Comparison of ENCODE assay signal across 23 cellular contexts in the genomic region with DNA sequence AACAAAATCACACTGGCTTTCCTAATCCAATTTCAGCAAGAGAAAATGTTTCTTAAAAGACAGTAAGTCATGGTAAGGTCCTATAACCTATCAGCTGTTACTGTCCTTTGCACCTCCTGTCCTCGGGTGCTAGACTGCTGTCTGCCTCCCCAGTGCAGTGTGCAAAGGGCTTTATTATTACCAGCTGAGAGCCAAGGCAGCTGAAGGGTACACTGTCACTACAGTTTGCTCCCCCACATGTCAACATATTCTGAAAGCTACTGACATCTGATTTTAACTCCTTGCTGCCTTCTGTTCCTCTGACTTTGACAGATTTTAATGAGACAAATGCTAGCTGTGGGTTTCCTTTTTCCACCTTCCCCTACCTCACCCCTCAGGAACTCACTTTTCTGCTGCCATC.
"Had no signal": no experiment of that assay in that cellular context is flagged by ENCODE, and none has a peak within 500 bp of the region (broad histone marks: within the 10 kb centered on the region; RNA-seq: fewer than 3 reads in every experiment).

No MANE protein-coding gene starts in this region.

- H3K36me3 Mint-ChIP-seq: activated naive CD8-positive, alpha-beta T cell treated with anti-CD3 and anti-CD28 coated beads for 36 hours had no signal

- ATAC-seq: left colon; naive thymus-derived CD8-positive, alpha-beta T cell; right cardiac atrium had no signal

- H3K27me3 ChIP-seq: brain microvascular endothelial cell, dorsolateral prefrontal cortex, esophagus squamous epithelium, tibial nerve had no signal

- H3K4me3 Mint-ChIP-seq: activated naive CD4-positive, alpha-beta T cell treated with anti-CD3 and anti-CD28 coated beads for 36 hours; activated naive CD8-positive, alpha-beta T cell treated with anti-CD3 and anti-CD28 coated beads for 36 hours; activated T-helper 1 cell treated with anti-CD3 and anti-CD28 coated beads, Interleukin-12 subunit alpha, Interleukin-12 subunit beta, Interleukin-2, Interleukin-4 antibody, amounts not matched to agents 30 ng/mL and 10 ng/mL and 1 ng/mL, durations not matched to agents 14 hours and 24 hours and 36 hours; naive thymus-derived CD8-positive, alpha-beta T cell had no signal

- H3K4me1 ChIP-seq: esophagus squamous epithelium, tibial nerve had no signal

- H3K27ac Mint-ChIP-seq: activated naive CD4-positive, alpha-beta T cell treated with anti-CD3 and anti-CD28 coated beads for 36 hours; activated naive CD8-positive, alpha-beta T cell treated with anti-CD3 and anti-CD28 coated beads for 36 hours; activated T-helper 1 cell treated with anti-CD3 and anti-CD28 coated beads, Interleukin-12 subunit alpha, Interleukin-12 subunit beta, Interleukin-2, Interleukin-4 antibody, amounts not matched to agents 30 ng/mL and 10 ng/mL and 1 ng/mL, durations not matched to agents 14 hours and 24 hours and 36 hours; naive thymus-derived CD8-positive, alpha-beta T cell had no signal

- H3K4me1 Mint-ChIP-seq: activated naive CD8-positive, alpha-beta T cell treated with anti-CD3 and anti-CD28 coated beads for 36 hours had no signal

- H3K27ac ChIP-seq: brain microvascular endothelial cell, coronary artery, dorsolateral prefrontal cortex, epithelial cell of prostate, esophagus squamous epithelium, tibial nerve had no signal

- DNase-seq: activated CD4-positive, alpha-beta T cell treated with anti-CD3 and anti-CD28 coated beads for 4 hours; activated CD4-positive, alpha-beta T cell treated with anti-CD3 and anti-CD28 coated beads, Interleukin-2, amount 50 U/mL, for 4 hours; activated CD8-positive, alpha-beta memory T cell treated with anti-CD3 and anti-CD28 coated beads, Interleukin-2, amount 50 U/mL, for 4 hours; activated effector memory CD4-positive, alpha-beta T cell treated with anti-CD3 and anti-CD28 coated beads, Interleukin-2, amount 50 U/mL, for 16 hours; activated naive CD4-positive, alpha-beta T cell treated with anti-CD3 and anti-CD28 coated beads for 36 hours; activated naive CD8-positive, alpha-beta T cell treated with anti-CD3 and anti-CD28 coated beads for 36 hours; activated T-cell treated with anti-CD3 and anti-CD28 coated beads, Interleukin-2, amount 50 U/mL, for 1 hour; amniotic stem cell; brain microvascular endothelial cell; dorsolateral prefrontal cortex; esophagus squamous epithelium; kidney; left colon; mammary epithelial cell; midbrain; naive thymus-derived CD8-positive, alpha-beta T cell; right cardiac atrium; stimulated activated CD4-positive, alpha-beta T cell treated with anti-CD3 and anti-CD28 coated beads, Interleukin-2, amount 100 ng/mL, for 48 hours; stimulated activated naive CD4-positive, alpha-beta T cell treated with Interleukin-2 at 50 U/mL for 16 hours had no signal
